ENCODE assay signal across 20 cellular contexts in the genomic region with DNA sequence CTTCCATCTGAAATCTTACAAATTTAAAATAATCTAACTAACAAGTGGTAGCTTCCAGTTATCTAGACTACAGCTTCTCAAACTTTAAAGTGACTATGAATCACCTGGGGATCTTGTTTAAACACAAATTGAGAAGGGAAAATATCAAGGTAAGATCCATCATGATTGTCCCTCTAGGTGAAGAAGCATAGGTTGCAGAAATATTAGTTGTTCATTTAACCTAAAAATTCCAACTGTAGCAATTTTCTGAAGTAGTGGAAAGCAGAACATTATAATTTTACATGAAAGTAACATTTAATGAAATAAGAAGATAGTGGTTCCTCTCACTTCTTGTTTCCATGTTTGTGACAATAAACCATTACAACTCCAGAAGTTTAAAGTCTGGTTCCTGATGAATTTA. TPM values are rescaled to one million over a fixed set of nuclear protein-coding genes. Genes with fewer than 3 reads are reported as not detected.
"Had no signal": no experiment of that assay in that cellular context is flagged by ENCODE, and none has a peak within 500 bp of the region (broad histone marks: within the 10 kb centered on the region; RNA-seq: fewer than 3 reads in every experiment).

No MANE protein-coding gene starts in this region.

- FAIRE-seq: HTR-8/SVneo, K562 had no signal

- H3K27ac Mint-ChIP-seq: IgD-negative memory B cell had no signal

- H3K36me3 ChIP-seq: SJCRH30 had no signal

- H3K27ac ChIP-seq: HL-60, KMS-11, RWPE1, SJCRH30 had no signal

- H3K4me1 ChIP-seq: SJCRH30 had no signal

- H3K4me3 Mint-ChIP-seq: IgD-negative memory B cell had no signal

- H3K27me3 Mint-ChIP-seq: IgD-negative memory B cell had no signal

- H3K27me3 ChIP-seq: SJCRH30 had no signal

- H3K4me3 ChIP-seq: K562, SJCRH30 had no signal

- ATAC-seq: K562, Panc1, SK-N-SH treated with all-trans-retinoic acid at 6 μM for 48 hours had no signal

- DNase-seq: Kasumi-1, MM.1S, NCI-H1436, NCI-H187, NCI-H2171, NCI-H226, NCI-H510A, NCI-H524 treated with DMSO at 0.1 percent for 48 hours, NCI-H69, NCI-H774, SHP77, SJCRH30 had no signal

RNA-seq across cellular contexts. Expression of gene GALNT3, which starts 17.3 kb away (rescaled TPM):
- total RNA-seq: SJCRH30 had no signal
